In the genomic region with DNA sequence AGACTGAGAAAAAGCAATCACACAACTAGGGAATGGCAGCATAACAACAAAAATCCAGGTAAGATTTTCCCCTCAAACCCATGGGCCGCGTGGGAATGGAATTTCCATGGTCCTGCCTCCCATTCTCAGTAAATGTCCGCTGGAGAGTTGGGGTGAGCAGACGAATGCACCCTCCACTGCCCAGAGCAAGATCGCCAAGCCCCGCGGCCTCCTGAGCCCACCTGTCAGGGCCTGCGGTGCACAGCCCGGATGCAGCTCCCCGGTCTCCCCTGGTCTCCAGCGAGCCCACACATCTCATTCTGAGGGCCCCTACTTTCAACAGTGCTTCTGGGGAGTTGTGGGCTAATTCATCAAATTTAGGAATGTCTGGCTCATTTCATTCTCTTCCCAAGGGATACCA, we compare ENCODE assay signal across 27 cellular contexts.
DNase-seq lines count a peak whose midpoint lies in the region; ATAC-seq and TF ChIP-seq lines count a peak whose summit lies in the region.
"Had no signal": no experiment of that assay in that cellular context is flagged by ENCODE, and none has a peak within 500 bp of the region (broad histone marks: within the 10 kb centered on the region; RNA-seq: fewer than 3 reads in every experiment).

No MANE protein-coding gene starts in this region.

- peaks cover 7% of the 10 kb centered on the region for H3K9me3 Mint-ChIP-seq in glutamatergic neuron (ENCODE audit: unreplicated experiment)
- no peaks in the 10 kb centered on the region for H3K9me3 Mint-ChIP-seq in nephron progenitor cell
- H3K9me3 Mint-ChIP-seq in type B pancreatic cell = no peaks in the 10 kb centered on the region
- no peaks in the 10 kb centered on the region for H3K9me3 Mint-ChIP-seq in activated naive CD8-positive, alpha-beta T cell treated with anti-CD3 and anti-CD28 coated beads, Interleukin-2, amount 50 U/mL, for 24 hours
- H3K9me3 Mint-ChIP-seq: activated naive CD4-positive, alpha-beta T cell treated with anti-CD3 and anti-CD28 coated beads, Interleukin-2, amount 10 ng/mL, durations not matched to agents 7 days and 5 days; activated T-helper 17 cell treated with anti-CD3 and anti-CD28 coated beads, Interleukin-2, amount 50 U/mL, for 72 hours; CD4-positive, alpha-beta T cell; immature natural killer cell; mesothelial cell of epicardium had no signal

- TF ChIP-seq CTCF in glutamatergic neuron (IDR thresholded peaks at IDR 0.05; ENCODE audit: partially characterized antibody, unreplicated experiment) (no peak), nephron progenitor cell (IDR thresholded peaks at IDR 0.05) (no peak), type B pancreatic cell (conservative IDR thresholded peaks at IDR 0.05) (no peak)

- peak; percentile 74 for DNase-seq in cardiac septum (ENCODE audit: low spot score)
- no peak for DNase-seq in left ventricle myocardium superior
- DNase-seq in glutamatergic neuron = peak; percentile 6
- no peak for DNase-seq in nephron progenitor cell
- peak; percentile 50 for DNase-seq in type B pancreatic cell (ENCODE audit: extremely low spot score, unreplicated experiment)
- no peak for DNase-seq in activated naive CD8-positive, alpha-beta T cell treated with anti-CD3 and anti-CD28 coated beads, Interleukin-2, amount 50 U/mL, for 24 hours
- DNase-seq in NCI-H2107 (lab: John Stamatoyannopoulos, UW) = no peak
- DNase-seq: activated CD4-positive, alpha-beta T cell treated with anti-CD3 and anti-CD28 coated beads, Interleukin-2, amount 50 U/mL, for 4 hours; activated naive CD4-positive, alpha-beta T cell treated with anti-CD3 and anti-CD28 coated beads, Interleukin-2, amount 10 ng/mL, durations not matched to agents 7 days and 5 days; brain microvascular endothelial cell; CD4-positive, alpha-beta T cell; hippocampal formation; immature natural killer cell; Karpas-422; NCI-H1417; NCI-H2029; NCI-H2227 treated with DMSO at 0.1 percent for 48 hours; PC-9; small intestine; stimulated activated naive CD4-positive, alpha-beta T cell treated with Interleukin-2 at 50 U/mL for 16 hours; T-helper 17 cell; uterus had no signal

- no peak overlapping the region for H3K27ac Mint-ChIP-seq in glutamatergic neuron (ENCODE audit: unreplicated experiment)
- H3K27ac Mint-ChIP-seq in nephron progenitor cell = peak overlapping the region; percentile 25
- H3K27ac Mint-ChIP-seq in type B pancreatic cell = no peak overlapping the region
- no peak overlapping the region for H3K27ac Mint-ChIP-seq in activated naive CD8-positive, alpha-beta T cell treated with anti-CD3 and anti-CD28 coated beads, Interleukin-2, amount 50 U/mL, for 24 hours
- H3K27ac Mint-ChIP-seq: activated naive CD4-positive, alpha-beta T cell treated with anti-CD3 and anti-CD28 coated beads, Interleukin-2, amount 10 ng/mL, durations not matched to agents 7 days and 5 days; activated T-helper 17 cell treated with anti-CD3 and anti-CD28 coated beads, Interleukin-2, amount 50 U/mL, for 72 hours; CD4-positive, alpha-beta T cell; immature natural killer cell; mesothelial cell of epicardium; T-helper 17 cell had no signal

- intact Hi-C loops in cardiac septum (cut with DNase I) = no loop called here
- intact Hi-C loops in left ventricle myocardium superior (cut with micrococcal nuclease) = no loop called here

- peaks cover 3% of the 10 kb centered on the region for H3K27me3 Mint-ChIP-seq in glutamatergic neuron (ENCODE audit: unreplicated experiment)
- peaks cover 30% of the 10 kb centered on the region for H3K27me3 Mint-ChIP-seq in nephron progenitor cell (ENCODE audit: low read depth, poor library complexity)
- H3K27me3 Mint-ChIP-seq in type B pancreatic cell = peaks cover 8% of the 10 kb centered on the region
- H3K27me3 Mint-ChIP-seq in activated naive CD8-positive, alpha-beta T cell treated with anti-CD3 and anti-CD28 coated beads, Interleukin-2, amount 50 U/mL, for 24 hours = peaks cover 3% of the 10 kb centered on the region
- H3K27me3 Mint-ChIP-seq: activated T-helper 17 cell treated with anti-CD3 and anti-CD28 coated beads, Interleukin-2, amount 50 U/mL, for 72 hours; CD4-positive, alpha-beta T cell had no signal

- H3K4me3 Mint-ChIP-seq in glutamatergic neuron (ENCODE audit: unreplicated experiment) = no peak overlapping the region
- H3K4me3 Mint-ChIP-seq in nephron progenitor cell = no peak overlapping the region
- H3K4me3 Mint-ChIP-seq in type B pancreatic cell = no peak overlapping the region
- no peak overlapping the region for H3K4me3 Mint-ChIP-seq in activated naive CD8-positive, alpha-beta T cell treated with anti-CD3 and anti-CD28 coated beads, Interleukin-2, amount 50 U/mL, for 24 hours
- H3K4me3 Mint-ChIP-seq: activated naive CD4-positive, alpha-beta T cell treated with anti-CD3 and anti-CD28 coated beads, Interleukin-2, amount 10 ng/mL, durations not matched to agents 7 days and 5 days; activated T-helper 17 cell treated with anti-CD3 and anti-CD28 coated beads, Interleukin-2, amount 50 U/mL, for 72 hours; CD4-positive, alpha-beta T cell; immature natural killer cell; mesothelial cell of epicardium; T-helper 17 cell had no signal

- ATAC-seq in left ventricle myocardium superior = no peak
- no peak for ATAC-seq in HG02870 (IDR thresholded peaks at IDR 0.05; ENCODE audit: unreplicated experiment)
- ATAC-seq in activated naive CD8-positive, alpha-beta T cell treated with anti-CD3 and anti-CD28 coated beads, Interleukin-2, amount 50 U/mL, for 24 hours = no peak
- ATAC-seq: activated CD4-positive, CD25-positive, alpha-beta regulatory T cell treated with anti-CD3 and anti-CD28 coated beads, Interleukin-2, amount 50 U/mL, for 24 hours; Right ventricle myocardium inferior; T-helper 17 cell had no signal

- H3K4me1 Mint-ChIP-seq in glutamatergic neuron (ENCODE audit: low read depth, unreplicated experiment) (peaks cover 28% of the 10 kb centered on the region), nephron progenitor cell (peaks cover 24% of the 10 kb centered on the region), type B pancreatic cell (ENCODE audit: unreplicated experiment) (peaks cover 20% of the 10 kb centered on the region)
- H3K4me1 Mint-ChIP-seq in activated naive CD8-positive, alpha-beta T cell treated with anti-CD3 and anti-CD28 coated beads, Interleukin-2, amount 50 U/mL, for 24 hours = no peaks in the 10 kb centered on the region
- H3K4me1 Mint-ChIP-seq: activated naive CD4-positive, alpha-beta T cell treated with anti-CD3 and anti-CD28 coated beads, Interleukin-2, amount 10 ng/mL, durations not matched to agents 7 days and 5 days; activated T-helper 17 cell treated with anti-CD3 and anti-CD28 coated beads, Interleukin-2, amount 50 U/mL, for 72 hours; immature natural killer cell; T-helper 17 cell had no signal

- H3K36me3 Mint-ChIP-seq in glutamatergic neuron (ENCODE audit: unreplicated experiment) (no peaks in the 10 kb centered on the region), nephron progenitor cell (ENCODE audit: low read depth) (no peaks in the 10 kb centered on the region), type B pancreatic cell (no peaks in the 10 kb centered on the region)
- no peaks in the 10 kb centered on the region for H3K36me3 Mint-ChIP-seq in activated naive CD8-positive, alpha-beta T cell treated with anti-CD3 and anti-CD28 coated beads, Interleukin-2, amount 50 U/mL, for 24 hours (ENCODE audit: low read depth)
- H3K36me3 Mint-ChIP-seq: activated naive CD4-positive, alpha-beta T cell treated with anti-CD3 and anti-CD28 coated beads, Interleukin-2, amount 10 ng/mL, durations not matched to agents 7 days and 5 days; immature natural killer cell; mesothelial cell of epicardium had no signal

Comparison
In these comparisons a context has a peak if more than half of its experiments do, and no peak if none do; other contexts are left out.
1. DNase-seq: peak in cardiac septum (single experiment), glutamatergic neuron (single experiment) and type B pancreatic cell (single experiment); none in left ventricle myocardium superior (single experiment), nephron progenitor cell (single experiment), activated naive CD8-positive, alpha-beta T cell treated with anti-CD3 and anti-CD28 coated beads, Interleukin-2, amount 50 U/mL, for 24 hours (single experiment) and NCI-H2107 (single experiment).